10 cellular contexts compared by ENCODE assay signal in the genomic region with DNA sequence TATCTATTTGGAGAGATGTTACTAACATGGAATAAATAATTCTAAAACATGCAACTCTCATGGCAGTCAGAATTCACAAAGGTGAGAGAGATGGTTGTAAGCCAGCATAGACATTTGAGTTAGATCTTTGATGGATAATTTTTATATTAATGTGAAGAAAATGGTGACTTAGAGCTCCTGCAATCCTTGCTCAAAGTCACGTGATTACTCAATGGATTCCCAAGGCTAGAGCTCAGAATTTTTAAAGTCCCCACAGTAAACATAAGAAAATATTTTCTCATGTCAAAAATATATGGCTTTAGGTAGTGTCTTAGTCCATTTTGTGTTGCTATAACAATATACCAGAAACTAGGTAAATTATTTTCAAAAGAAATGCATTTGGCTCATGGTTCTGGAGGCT.
"Had no signal": no experiment of that assay in that cellular context is flagged by ENCODE, and none has a peak within 500 bp of the region (broad histone marks: within the 10 kb centered on the region; RNA-seq: fewer than 3 reads in every experiment).

No MANE protein-coding gene starts in this region.

- DNase-seq: GM23248, GOT3, H9, HCEC 1CT, HFFc6 had no signal

- H3K4me3 ChIP-seq: GM23248, GM23338, HAP-1 had no signal

- ATAC-seq: GM23338, HCT116 had no signal

- H2AFZ ChIP-seq: GM23248, GM23338 had no signal

- FAIRE-seq: H1, H54 had no signal

- H3K9me3 ChIP-seq: HAP-1 had no signal

- H3K27ac ChIP-seq: GM23248 had no signal

- H3K4me2 ChIP-seq: GM23338 had no signal

- H3K9ac ChIP-seq: GM23248 had no signal

- H3K36me3 ChIP-seq: HAP-1 had no signal

- H3K4me1 ChIP-seq: HAP-1 had no signal
